Comparison of ENCODE assay signal across 1 cellular context in genomic region chr12:124484526-124484953, GRCh38.
TF ChIP-seq lines count a peak whose summit lies in the region.

No MANE protein-coding gene starts in this region.

TF ChIP-seq in GM23338, 12 proteins besides CTCF, POLR2A, EP300 and RAD21 (continued from another document):
- TF ChIP-seq REST (IDR thresholded peaks at IDR 0.05; ENCODE audit: unreplicated experiment) (no peak), CREB1 (CRISPR knock-in tag; IDR thresholded peaks at IDR 0.05; ENCODE audit: low read depth) (no peak), EZH2phosphoT487 (IDR thresholded peaks at IDR 0.05; ENCODE audit: unreplicated experiment) (no peak), ZNF114 (CRISPR knock-in tag; IDR thresholded peaks at IDR 0.05) (no peak), JUNB (IDR thresholded peaks at IDR 0.05; ENCODE audit: unreplicated experiment) (no peak), STAT1 (IDR thresholded peaks at IDR 0.05; ENCODE audit: unreplicated experiment) (no peak), ETS1 (IDR thresholded peaks at IDR 0.05) (no peak), ZNF331 (CRISPR knock-in tag; IDR thresholded peaks at IDR 0.05; ENCODE audit: low read depth) (no peak), NANOG (IDR thresholded peaks at IDR 0.05; ENCODE audit: borderline replicate concordance) (no peak), EZH2 (IDR thresholded peaks at IDR 0.05; ENCODE audit: low read depth, unreplicated experiment) (no peak)
